ENCODE assay signal across 17 cellular contexts in the genomic region with DNA sequence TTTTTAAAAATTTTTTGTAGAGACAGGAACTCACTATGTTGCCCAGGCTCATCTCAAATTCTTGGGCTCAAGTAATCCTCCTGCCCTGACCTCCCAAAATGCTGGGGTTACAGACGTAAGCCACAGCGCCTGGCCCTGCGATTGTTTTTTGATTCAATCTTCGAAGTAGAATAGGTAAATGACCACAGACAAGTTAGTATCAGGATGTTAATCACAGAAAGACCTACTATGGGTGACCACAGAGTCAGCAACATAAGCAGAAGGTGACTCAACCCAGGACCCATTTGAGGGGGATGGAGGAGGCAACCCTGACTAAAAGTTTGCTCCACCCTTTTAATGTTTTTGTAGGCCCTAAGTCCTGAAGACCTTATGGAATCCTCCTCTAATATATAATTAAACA. TPM values are rescaled to one million over a fixed set of nuclear protein-coding genes. Genes with fewer than 3 reads are reported as not detected.
DNase-seq lines count a peak whose midpoint lies in the region; ATAC-seq, FAIRE-seq and TF ChIP-seq lines count a peak whose summit lies in the region.
"Had no signal": no experiment of that assay in that cellular context is flagged by ENCODE, and none has a peak within 500 bp of the region (broad histone marks: within the 10 kb centered on the region; RNA-seq: fewer than 3 reads in every experiment).

No MANE protein-coding gene starts in this region.

- H3K4me3 ChIP-seq in GM12878 (no peak overlapping the region), adrenal gland (no peak overlapping the region)
- H3K4me3 ChIP-seq: lower lobe of right lung, sigmoid colon, suprapubic skin had no signal

- no peaks in the 10 kb centered on the region for H3K79me2 ChIP-seq in GM12878 (ENCODE audit: control insufficient read depth, insufficient read depth, low read length)
- H3K79me2 ChIP-seq: parathyroid adenoma had no signal

- H3K9ac ChIP-seq in GM12878 (ENCODE audit: control insufficient read depth, insufficient read depth, low read length): no peak overlapping the region
- H3K9ac ChIP-seq: parathyroid adenoma had no signal

- H3K27me3 ChIP-seq in GM12878 (replicated peaks in 1 of 2; ENCODE audit: control insufficient read depth in 2 of 2, insufficient read depth in 2 of 2, low read length in 1 of 2) (no peaks in the 10 kb centered on the region), adrenal gland (no peaks in the 10 kb centered on the region)
- H3K27me3 ChIP-seq: sigmoid colon, suprapubic skin had no signal

- POLR2A ChIA-PET in GM12878 (lab: Charles Lee): no interaction called here

- 67% methylated on average over 4 of the region's 4 CpGs for WGBS in GM12878 (ENCODE audit: insufficient coverage, insufficient replicate concordance, low lambda C conversion rate, missing lambda C conversion rate)
- 85 to 96% (median 92%) methylated on average over 4 of the region's 4 CpGs for WGBS in adrenal gland, 4 donors

- TF ChIP-seq RAD21 in GM12878 (IDR thresholded peaks at IDR 0.05; ENCODE audit: insufficient read depth, low read depth, low read length): no peak

- H3K27ac ChIP-seq in GM12878 (ENCODE audit: control insufficient read depth, insufficient read depth) (no peak overlapping the region), adrenal gland (no peak overlapping the region)
- H3K27ac ChIP-seq: lower lobe of right lung, parathyroid adenoma, sigmoid colon, suprapubic skin had no signal

- RAD21 ChIA-PET in GM12878 (lab: Charles Lee; ENCODE audit: unreplicated experiment): interaction anchor here (1.9 to 7.6 kb wide), 5 partner anchors 10 to 103 kb away, joined by 6 to 123 read pairs (median 32); partner anchors contain the start of genes FBXL22 and USP3

- H3K36me3 ChIP-seq in GM12878 (ENCODE audit: control insufficient read depth in 2 of 2, insufficient read depth in 2 of 2, low read length in 1 of 2) (no peaks in the 10 kb centered on the region), adrenal gland (replicated peaks in 1 of 2) (no peaks in the 10 kb centered on the region)
- H3K36me3 ChIP-seq: lower lobe of right lung, sigmoid colon, suprapubic skin had no signal

- no peak overlapping the region for H2AFZ ChIP-seq in GM12878 (ENCODE audit: control insufficient read depth, low read depth, low read length)
- H2AFZ ChIP-seq: parathyroid adenoma had no signal

- TF ChIP-seq POLR2A in GM12878 (IDR thresholded peaks at IDR 0.05; ENCODE audit: low read depth, low read length) (no peak), adrenal gland (IDR thresholded peaks at IDR 0.05) (no peak), erythroblast (IDR thresholded peaks at IDR 0.05; ENCODE audit: low read length) (no peak)

- intact Hi-C loops in GM12878 (cut with micrococcal nuclease; ENCODE audit: unreplicated experiment): no loop called here
- intact Hi-C loops in adrenal gland (cut with DNase I): loop anchor here (5.0 kb wide), 1 partner anchor 103 kb away; the partner anchor contains the start of gene FBXL22 (in 2 of the 2)

- no peak for TF ChIP-seq EP300 in GM12878 (IDR thresholded peaks at IDR 0.05; ENCODE audit: borderline replicate concordance in 1 of 2, control insufficient read depth in 1 of 2, low read depth in 2 of 2, low read length in 2 of 2)

- BruUV-seq in GM12878 (replicated peaks; lab: Mats Ljungman, UMichigan): no TSS peak

- peaks cover 61% of the 10 kb centered on the region for H3K4me1 ChIP-seq in GM12878 (ENCODE audit: control insufficient read depth, insufficient read depth, low read length)
- no peaks in the 10 kb centered on the region for H3K4me1 ChIP-seq in adrenal gland (replicated peaks in 1 of 2)
- H3K4me1 ChIP-seq: parathyroid adenoma had no signal

- FAIRE-seq in GM12878 (lab: Jason Lieb, UNC): no peak
- FAIRE-seq: endometrium had no signal

- H4K20me1 ChIP-seq in GM12878 (ENCODE audit: control insufficient read depth, insufficient read depth): no peaks in the 10 kb centered on the region

- CTCF ChIA-PET in GM12878 (lab: Yijun Ruan, JAX): interaction anchor here (5.8 kb wide), 1 partner anchor 11 kb away, joined by 47 read pairs; no protein-coding TSS in a partner anchor

- H3K4me2 ChIP-seq in GM12878 (ENCODE audit: control insufficient read depth, insufficient read depth): no peak overlapping the region

- H3K9me3 ChIP-seq in GM12878 (replicated peaks; ENCODE audit: control insufficient read depth, insufficient read depth, low read length): no peaks in the 10 kb centered on the region; the same call in 2 of the 3 replicates
- no peaks in the 10 kb centered on the region for H3K9me3 ChIP-seq in adrenal gland (replicated peaks in 1 of 3)
- H3K9me3 ChIP-seq: lower lobe of right lung, sigmoid colon, suprapubic skin had no signal

- ATAC-seq in GM12878: peak; percentile 11
- ATAC-seq: lower lobe of right lung had no signal

- no peak for TF ChIP-seq CTCF in GM12878 (IDR thresholded peaks at IDR 0.05 in 2 of 3, conservative IDR thresholded peaks at IDR 0.05 in 1 of 3; ENCODE audit: control insufficient read depth in 2 of 3, extremely low read depth in 1 of 3, insufficient read depth in 1 of 3, low read depth in 3 of 3, low read length in 3 of 3)
- no peak for TF ChIP-seq CTCF in adrenal gland (IDR thresholded peaks at IDR 0.05)

- in situ Hi-C loops in GM12878 (cut with MboI): loop anchor here (25.0 kb wide), 1 partner anchor 1393 kb away; no protein-coding TSS in a partner anchor

- SMC1A ChIA-PET in GM12878 (lab: Charles Lee; ENCODE audit: uncharacterized antibody, unreplicated experiment): interaction anchor here (4.8 to 7.6 kb wide), 3 partner anchors 10 to 20 kb away, joined by 65 to 120 read pairs (median 104); partner anchors contain the start of gene USP3

- peak; percentile 28 for DNase-seq in stimulated activated naive CD4-positive, alpha-beta T cell treated with Interleukin-2 at 50 U/mL for 16 hours (lab: John Stamatoyannopoulos, UW)
- DNase-seq in stimulated activated naive CD4-positive, alpha-beta T cell (lab: John Stamatoyannopoulos, UW): no peak
- DNase-seq in T-helper 22 cell (ENCODE audit: low read depth) (peak; percentile 42), GM12878 (ENCODE audit: low read depth, low spot score) (no peak), adrenal gland (no peak), NCI-H1694 (lab: John Stamatoyannopoulos, UW) (no peak), erythroblast (lab: John Stamatoyannopoulos, UW) (no peak)
- DNase-seq: lower lobe of right lung; MV-4-11; NCI-H2081; NCI-H510A treated with DMSO at 0.1 percent for 48 hours; SHP77; sigmoid colon; stimulated activated CD4-positive, alpha-beta T cell treated with anti-CD3 and anti-CD28 coated beads, Interleukin-1b, Interleukin-23, amount 100 ng/mL, for 48 hours had no signal

TF ChIP-seq in GM12878, 131 proteins besides CTCF, POLR2A, EP300 and RAD21:
- no peak for TF ChIP-seq SRF (IDR thresholded peaks at IDR 0.05; ENCODE audit: low read depth in 2 of 2, low read length in 2 of 2)
- peak; percentile 83 for TF ChIP-seq RUNX3 (IDR thresholded peaks at IDR 0.05; ENCODE audit: low read length)
- peak; percentile 46 for TF ChIP-seq JUNB (IDR thresholded peaks at IDR 0.05)
- TF ChIP-seq FOXK2 (IDR thresholded peaks at IDR 0.05): no peak
- TF ChIP-seq ATF7 (IDR thresholded peaks at IDR 0.05; ENCODE audit: low read depth): 0 out of 2 replicates have a peak, but pooled peaks have one; percentile 10
- TF ChIP-seq NFYA (IDR thresholded peaks at IDR 0.05; ENCODE audit: borderline replicate concordance, low read depth, low read length): no peak

RNA-seq across cellular contexts. Expression of gene USP3, which starts 10.0 kb away (rescaled TPM):
- total RNA-seq in GM12878 (2013; cell fraction: nucleolus; rRNA removed): 459 and 461 TPM in 2 replicates
- total RNA-seq in GM12878 (2014; rRNA removed) (47.1 and 49.8 TPM in 2 replicates), GM12878 (2014; rRNA removed; fragmentation: Illumina TruSeq; extraction: Trizol) (58.8 and 61.3 TPM in 2 replicates), GM12878 (2021) (64.5 and 65.1 TPM in 2 replicates), adrenal gland (10 to 100 TPM; 26.4 to 49.2 (median 40.0) TPM)
- 32.8 TPM for polyA plus RNA-seq in GM12878 (2011; ENCODE audit: low read depth)
- polyA plus RNA-seq in GM12878 (2011; rRNA removed) (50.3 and 54.0 TPM in 2 replicates), GM12878 (2014; fragmentation: Illumina TruSeq; extraction: Trizol) (52.6 and 58.7 TPM in 2 replicates), GM12878 (2014; fragmentation: Nextera tagmentation; extraction: Ambion mirVana) (10 to 100 TPM; 23.8 to 45.7 TPM), GM12878 (2014; rRNA removed) (30.1 and 31.9 TPM in 2 replicates), GM12878 (2016; fragmentation: Nextera tagmentation; extraction: Ambion mirVana) (10 to 100 TPM; 48.0 to 54.0 TPM), adrenal gland (10 to 100 TPM; 23.0 to 30.5 (median 29.9) TPM)
- polyA plus RNA-seq in GM12878 (2011; cell fraction: cytosol; rRNA removed): 27.3 and 47.7 TPM in 2 replicates
- 143 and 189 TPM in 2 replicates for polyA plus RNA-seq in GM12878 (2011; cell fraction: nucleus; rRNA removed)
- 38.6 and 46.2 TPM in 2 replicates for polyA plus RNA-seq in GM12878 (2012)
- 82.4 and 103 TPM in 2 replicates for polyA minus RNA-seq in GM12878 (2011; rRNA and poly(A)+ RNA removed)
- 22.2 and 35.9 TPM in 2 replicates for polyA minus RNA-seq in GM12878 (2011; cell fraction: cytosol; rRNA and poly(A)+ RNA removed)
- 103 and 169 TPM in 2 replicates for polyA minus RNA-seq in GM12878 (2011; cell fraction: nucleus; rRNA and poly(A)+ RNA removed)

Comparison
In these comparisons a context has a peak if more than half of its experiments do, and no peak if none do; other contexts are left out.
1. DNase-seq: peak in stimulated activated naive CD4-positive, alpha-beta T cell treated with Interleukin-2 at 50 U/mL for 16 hours (single experiment) and T-helper 22 cell (single experiment); none in stimulated activated naive CD4-positive, alpha-beta T cell (0 of 6), GM12878 (single experiment), adrenal gland (0 of 7), NCI-H1694 (single experiment) and erythroblast (0 of 2).